In the genomic region with DNA sequence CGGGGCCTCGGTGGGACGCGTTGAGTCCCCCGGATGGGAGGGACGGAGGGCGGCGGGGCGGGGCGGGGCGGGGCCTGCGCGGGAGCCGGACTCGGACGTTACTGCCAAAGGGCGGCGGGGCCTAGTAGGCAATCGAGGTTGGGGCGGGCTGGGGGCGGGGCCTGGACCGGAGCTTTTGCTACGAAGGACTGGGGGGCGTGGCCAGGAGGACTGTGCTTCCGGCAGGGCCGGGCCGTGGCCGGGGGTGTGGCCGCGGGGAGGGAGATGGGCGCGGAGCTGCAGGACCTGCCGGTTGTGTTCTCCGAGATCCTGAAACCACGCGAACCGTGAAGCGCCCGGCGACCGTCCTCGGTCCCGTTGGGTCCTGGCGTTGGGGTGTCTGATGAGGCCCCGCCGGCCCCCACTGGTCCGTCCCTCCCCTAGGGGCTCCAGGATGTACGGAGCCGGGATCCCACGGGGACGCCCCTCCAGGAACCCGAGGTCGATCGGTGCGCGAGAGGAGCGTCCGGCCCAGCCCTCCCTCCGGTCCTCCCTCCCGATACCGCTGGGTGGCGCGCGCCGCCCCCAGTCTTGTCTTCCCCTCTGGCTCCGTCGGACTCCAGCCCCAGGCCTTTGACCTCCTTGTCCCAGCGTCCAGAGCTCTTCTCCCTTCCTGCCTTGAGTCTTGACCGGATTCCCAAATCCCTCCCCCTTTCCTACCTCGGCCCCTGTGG, we compare ENCODE assay signal across 8 cellular contexts. TPM values are rescaled to one million over a fixed set of nuclear protein-coding genes. Genes with fewer than 3 reads are reported as not detected.
A peak's percentile ranks its signal among the peaks of the same experiment; 100 is the strongest.
DNase-seq lines count a peak whose midpoint lies in the region; TF ChIP-seq lines count a peak whose summit lies in the region.

No MANE protein-coding gene starts in this region.

- H3K36me3 Mint-ChIP-seq in activated T-helper 2 cell treated with anti-CD3 and anti-CD28 coated beads, Interferon-gamma antibody, Interleukin-2, Interleukin-4, amounts not matched to agents 10 μg/mL and 5 μg/mL and 100 μg/mL, durations not matched to agents 14 hours and 24 hours and 36 hours (ENCODE audit: low read depth): no peaks in the 10 kb centered on the region
- peaks cover 21% of the 10 kb centered on the region for H3K36me3 Mint-ChIP-seq in nephron progenitor cell (ENCODE audit: low read depth)

- peak overlapping the region; percentile 93 for H3K27ac Mint-ChIP-seq in activated T-helper 2 cell treated with anti-CD3 and anti-CD28 coated beads, Interferon-gamma antibody, Interleukin-2, Interleukin-4, amounts not matched to agents 10 μg/mL and 5 μg/mL and 100 μg/mL, durations not matched to agents 14 hours and 24 hours and 36 hours
- peak overlapping the region; percentile 90 for H3K27ac Mint-ChIP-seq in nephron progenitor cell

- intact Hi-C loops in activated T-helper 2 cell treated with anti-CD3 and anti-CD28 coated beads, Interferon-gamma antibody, Interleukin-2, Interleukin-4, amounts not matched to agents 10 μg/mL and 5 μg/mL and 100 μg/mL, durations not matched to agents 14 hours and 24 hours and 36 hours (cut with micrococcal nuclease): loop anchor here (2.0 to 5.0 kb wide), 2 partner anchors 123 to 174 kb away; partner anchors contain the start of genes CDK2AP2 and PITPNM1

- in situ Hi-C loops in G401 (cut with HindIII; ENCODE audit: low sequenced_read_pairs): no loop called here

- TF ChIP-seq CTCF in LNCAP (IDR thresholded peaks at IDR 0.05) (peak; percentile 78), nephron progenitor cell (IDR thresholded peaks at IDR 0.05) (peak; percentile 79)

- H3K9me3 Mint-ChIP-seq in activated T-helper 2 cell treated with anti-CD3 and anti-CD28 coated beads, Interferon-gamma antibody, Interleukin-2, Interleukin-4, amounts not matched to agents 10 μg/mL and 5 μg/mL and 100 μg/mL, durations not matched to agents 14 hours and 24 hours and 36 hours: no peaks in the 10 kb centered on the region
- H3K9me3 Mint-ChIP-seq in nephron progenitor cell: peaks cover 9% of the 10 kb centered on the region

- DNase-seq in G401 (ENCODE audit: low spot score): peak; percentile 97
- peak; percentile 93 for DNase-seq in H4 (ENCODE audit: low spot score)
- peak; percentile 98 for DNase-seq in RKO (ENCODE audit: low spot score)
- DNase-seq in activated T-helper 2 cell treated with anti-CD3 and anti-CD28 coated beads, Interferon-gamma antibody, Interleukin-2, Interleukin-4, amounts not matched to agents 10 μg/mL and 5 μg/mL and 100 μg/mL, durations not matched to agents 14 hours and 24 hours and 36 hours (ENCODE audit: low spot score): peak; percentile 95
- peak; percentile 96 for DNase-seq in fibroblast of the conjunctiva (ENCODE audit: low read depth)
- peak; percentile 99 for DNase-seq in nephron progenitor cell
- peak; percentile 93 for DNase-seq in stromal cell of bone marrow (ENCODE audit: low read depth)

- no peaks in the 10 kb centered on the region for H3K27me3 Mint-ChIP-seq in activated T-helper 2 cell treated with anti-CD3 and anti-CD28 coated beads, Interferon-gamma antibody, Interleukin-2, Interleukin-4, amounts not matched to agents 10 μg/mL and 5 μg/mL and 100 μg/mL, durations not matched to agents 14 hours and 24 hours and 36 hours (ENCODE audit: low read depth)
- no peaks in the 10 kb centered on the region for H3K27me3 Mint-ChIP-seq in nephron progenitor cell (ENCODE audit: low read depth, poor library complexity)

- peak overlapping the region; percentile 85 for H3K4me3 Mint-ChIP-seq in activated T-helper 2 cell treated with anti-CD3 and anti-CD28 coated beads, Interferon-gamma antibody, Interleukin-2, Interleukin-4, amounts not matched to agents 10 μg/mL and 5 μg/mL and 100 μg/mL, durations not matched to agents 14 hours and 24 hours and 36 hours (ENCODE audit: low read depth)
- peak overlapping the region; percentile 90 for H3K4me3 Mint-ChIP-seq in nephron progenitor cell

- peaks cover 9% of the 10 kb centered on the region for H3K4me1 Mint-ChIP-seq in activated T-helper 2 cell treated with anti-CD3 and anti-CD28 coated beads, Interferon-gamma antibody, Interleukin-2, Interleukin-4, amounts not matched to agents 10 μg/mL and 5 μg/mL and 100 μg/mL, durations not matched to agents 14 hours and 24 hours and 36 hours (ENCODE audit: low read depth)
- H3K4me1 Mint-ChIP-seq in nephron progenitor cell: peaks cover 29% of the 10 kb centered on the region

RNA-seq across cellular contexts. Expression of gene NUDT8, which starts 0.6 kb away (rescaled TPM):
- total RNA-seq in G401 (2014; rRNA removed; shearing (Covaris generic)): 12.1 and 12.6 TPM in 2 replicates
- total RNA-seq in H4 (2014; rRNA removed; shearing (Covaris generic)): 12.4 and 15.7 TPM in 2 replicates
- 22.2 and 27.9 TPM in 2 replicates for total RNA-seq in activated T-helper 2 cell treated with anti-CD3 and anti-CD28 coated beads, Interferon-gamma antibody, Interleukin-2, Interleukin-4, amounts not matched to agents 10 μg/mL and 5 μg/mL and 100 μg/mL, durations not matched to agents 14 hours and 24 hours and 36 hours

RNA-seq across cellular contexts. Expression of gene TBX10, which starts 9.2 kb away (rescaled TPM):
- not detected in 2 replicates for total RNA-seq in G401 (2014; rRNA removed; shearing (Covaris generic))
- total RNA-seq in H4 (2014; rRNA removed; shearing (Covaris generic)): not detected in 2 replicates
- not detected in 2 replicates for total RNA-seq in activated T-helper 2 cell treated with anti-CD3 and anti-CD28 coated beads, Interferon-gamma antibody, Interleukin-2, Interleukin-4, amounts not matched to agents 10 μg/mL and 5 μg/mL and 100 μg/mL, durations not matched to agents 14 hours and 24 hours and 36 hours

RNA-seq across cellular contexts. Expression of gene ACY3, which starts 20.1 kb away (rescaled TPM):
- total RNA-seq in G401 (2014; rRNA removed; shearing (Covaris generic)): not detected in 2 replicates
- total RNA-seq in H4 (2014; rRNA removed; shearing (Covaris generic)): 0.31 and 0.47 TPM in 2 replicates
- total RNA-seq in activated T-helper 2 cell treated with anti-CD3 and anti-CD28 coated beads, Interferon-gamma antibody, Interleukin-2, Interleukin-4, amounts not matched to agents 10 μg/mL and 5 μg/mL and 100 μg/mL, durations not matched to agents 14 hours and 24 hours and 36 hours: 0.14 TPM in 2 replicates

RNA-seq across cellular contexts. Expression of gene NDUFV1, which starts 23.6 kb away (rescaled TPM):
- 412 and 488 TPM in 2 replicates for total RNA-seq in G401 (2014; rRNA removed; shearing (Covaris generic))
- total RNA-seq in H4 (2014; rRNA removed; shearing (Covaris generic)): 128 and 143 TPM in 2 replicates
- total RNA-seq in activated T-helper 2 cell treated with anti-CD3 and anti-CD28 coated beads, Interferon-gamma antibody, Interleukin-2, Interleukin-4, amounts not matched to agents 10 μg/mL and 5 μg/mL and 100 μg/mL, durations not matched to agents 14 hours and 24 hours and 36 hours: 237 and 242 TPM in 2 replicates

RNA-seq across cellular contexts. Expression of gene ALDH3B2, which starts 44.0 kb away (rescaled TPM):
- total RNA-seq in G401 (2014; rRNA removed; shearing (Covaris generic)): not detected in 2 replicates
- not detected in 2 replicates for total RNA-seq in H4 (2014; rRNA removed; shearing (Covaris generic))
- not detected in 2 replicates for total RNA-seq in activated T-helper 2 cell treated with anti-CD3 and anti-CD28 coated beads, Interferon-gamma antibody, Interleukin-2, Interleukin-4, amounts not matched to agents 10 μg/mL and 5 μg/mL and 100 μg/mL, durations not matched to agents 14 hours and 24 hours and 36 hours

Comparison
In these comparisons a context has a peak if more than half of its experiments do, and no peak if none do; other contexts are left out.
1. Peak in every context shown above with its lines: DNase-seq.